1 cellular context compared by ENCODE assay signal in the genomic region with DNA sequence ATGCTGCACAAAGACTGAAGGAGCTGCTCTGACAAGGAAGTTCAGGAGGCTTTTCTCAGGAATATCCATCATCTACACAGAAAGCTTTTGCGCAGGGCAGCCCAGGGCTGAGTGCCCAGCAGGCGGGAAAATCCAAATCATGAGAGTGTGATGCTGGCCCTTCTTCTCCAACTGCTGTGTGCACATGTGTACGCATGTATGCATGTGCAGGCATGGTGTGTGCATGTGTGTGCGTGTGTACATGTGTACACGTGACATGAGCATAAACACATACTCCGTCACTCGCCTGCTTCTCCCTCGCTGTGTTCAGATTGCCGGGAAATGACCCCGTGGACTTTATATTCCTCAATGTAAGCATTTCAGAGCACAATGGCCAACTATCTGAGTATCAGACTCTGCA.
TF ChIP-seq lines count a peak whose summit lies in the region.

No MANE protein-coding gene starts in this region.

TF ChIP-seq in WTC11, 78 proteins besides CTCF, POLR2A, EP300 and RAD21 (continued from another document):
- TF ChIP-seq, protein P1, sequence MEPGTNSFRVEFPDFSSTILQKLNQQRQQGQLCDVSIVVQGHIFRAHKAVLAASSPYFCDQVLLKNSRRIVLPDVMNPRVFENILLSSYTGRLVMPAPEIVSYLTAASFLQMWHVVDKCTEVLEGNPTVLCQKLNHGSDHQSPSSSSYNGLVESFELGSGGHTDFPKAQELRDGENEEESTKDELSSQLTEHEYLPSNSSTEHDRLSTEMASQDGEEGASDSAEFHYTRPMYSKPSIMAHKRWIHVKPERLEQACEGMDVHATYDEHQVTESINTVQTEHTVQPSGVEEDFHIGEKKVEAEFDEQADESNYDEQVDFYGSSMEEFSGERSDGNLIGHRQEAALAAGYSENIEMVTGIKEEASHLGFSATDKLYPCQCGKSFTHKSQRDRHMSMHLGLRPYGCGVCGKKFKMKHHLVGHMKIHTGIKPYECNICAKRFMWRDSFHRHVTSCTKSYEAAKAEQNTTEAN (CRISPR knock-in tag; IDR thresholded peaks at IDR 0.05), result no peak
- TF ChIP-seq ZBTB21 (CRISPR knock-in tag; IDR thresholded peaks at IDR 0.05; ENCODE audit: borderline replicate concordance), result no peak
